ENCODE assay signal across 12 cellular contexts in the genomic region with DNA sequence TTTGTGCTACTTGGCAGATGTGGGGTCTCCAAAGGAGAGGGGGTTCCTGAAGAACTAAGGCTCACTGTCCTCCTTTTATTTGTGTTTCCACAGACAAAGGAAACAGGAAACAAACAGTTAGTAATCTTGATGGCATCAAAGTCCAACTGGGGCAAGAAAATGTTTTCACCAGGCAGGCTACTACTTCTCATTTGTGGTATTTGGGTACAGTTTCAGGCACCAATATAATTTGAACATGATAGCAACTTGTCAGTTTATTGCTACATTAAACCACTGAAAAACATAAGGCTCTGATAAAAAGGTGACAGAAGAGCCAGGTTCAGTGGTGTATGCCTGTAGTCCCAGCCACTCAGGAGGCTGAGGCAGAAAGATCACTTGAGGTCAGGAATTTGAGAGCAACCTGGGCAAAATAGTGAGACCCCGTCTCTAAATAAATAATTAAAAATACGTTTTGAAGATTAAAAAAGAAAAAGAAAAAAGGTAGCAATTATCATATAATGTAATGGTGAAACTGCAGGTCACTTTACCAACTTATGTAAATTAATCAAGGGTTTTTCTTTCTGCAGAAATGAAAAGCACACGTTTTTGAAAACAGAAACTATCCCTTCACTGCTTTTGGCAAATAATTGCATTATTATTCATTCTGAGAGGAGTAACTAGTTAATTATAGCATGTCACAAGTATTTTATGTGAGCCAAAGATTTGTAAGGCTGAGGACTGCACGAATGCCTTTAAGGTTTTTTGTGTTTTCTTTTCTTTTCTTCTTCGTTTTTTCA.
DNase-seq lines count a peak whose midpoint lies in the region; ATAC-seq and TF ChIP-seq lines count a peak whose summit lies in the region.
"Had no signal": no experiment of that assay in that cellular context is flagged by ENCODE, and none has a peak within 500 bp of the region (broad histone marks: within the 10 kb centered on the region; RNA-seq: fewer than 3 reads in every experiment).

No MANE protein-coding gene starts in this region.

- H3K4me2 ChIP-seq in neural cell (ENCODE audit: low read length) = peak overlapping the region; percentile 51

- no peaks in the 10 kb centered on the region for H3K79me2 ChIP-seq in neural cell (replicated peaks; ENCODE audit: insufficient read depth, low read length)

- H3K9me3 ChIP-seq in neural cell (ENCODE audit: low read length) = no peaks in the 10 kb centered on the region

- no peak overlapping the region for H3K9ac ChIP-seq in neural cell (ENCODE audit: low read length)

- no peak for DNase-seq in activated gamma-delta T cell treated with Interleukin-2 at 50 U/mL for 16 hours
- no peak for DNase-seq in NCI-H1436 (lab: John Stamatoyannopoulos, UW)
- no peak for DNase-seq in GDM1 (lab: John Stamatoyannopoulos, UW)
- no peak for DNase-seq in NCI-H524 treated with DMSO at 0.1 percent for 48 hours (lab: John Stamatoyannopoulos, UW)
- DNase-seq: Karpas-422, midbrain, NCI-H526 treated with DMSO at 0.1 percent for 48 hours, right cardiac atrium had no signal

- TF ChIP-seq CTCF in neural cell (IDR thresholded peaks at IDR 0.05; ENCODE audit: poor library complexity, severe bottlenecking) = no peak

- no peaks in the 10 kb centered on the region for H3K27me3 ChIP-seq in neural cell (ENCODE audit: insufficient read depth, low read depth, low read length)

- peak; percentile 71 for ATAC-seq in GM18907 (IDR thresholded peaks at IDR 0.05; ENCODE audit: unreplicated experiment)
- ATAC-seq in GM21619 (IDR thresholded peaks at IDR 0.05; ENCODE audit: unreplicated experiment) = peak; percentile 76
- ATAC-seq in HG03097 (IDR thresholded peaks at IDR 0.05; ENCODE audit: low FRiP score, unreplicated experiment) = peak; percentile 66
- ATAC-seq: right cardiac atrium had no signal

- H3K4me3 ChIP-seq in neural cell (ENCODE audit: low read length) = peak overlapping the region; percentile 45

- no peak for TF ChIP-seq RAD21 in neural cell (conservative IDR thresholded peaks at IDR 0.05)

- no peaks in the 10 kb centered on the region for H3K36me3 ChIP-seq in neural cell (ENCODE audit: insufficient read depth, low read length)

- no peaks in the 10 kb centered on the region for H4K20me1 ChIP-seq in neural cell (ENCODE audit: insufficient read depth)

- TF ChIP-seq EP300 in neural cell (conservative IDR thresholded peaks at IDR 0.05; ENCODE audit: poor library complexity, severe bottlenecking) = no peak

- H3K9me2 ChIP-seq in neural cell (ENCODE audit: insufficient read depth, low read length) = no peaks in the 10 kb centered on the region

- no peak overlapping the region for H2AFZ ChIP-seq in neural cell (ENCODE audit: low read depth, low read length)

- H3F3A ChIP-seq in neural cell (ENCODE audit: insufficient read depth, low read length, poor library complexity, severe bottlenecking) = no peaks in the 10 kb centered on the region

- H3K27ac ChIP-seq in neural cell (ENCODE audit: low read length) = peak overlapping the region; percentile 65

TF ChIP-seq in neural cell, 6 proteins besides CTCF, POLR2A, EP300 and RAD21:
- TF ChIP-seq REST (IDR thresholded peaks at IDR 0.05; ENCODE audit: borderline replicate concordance) = no peak
- TF ChIP-seq TAF1 (IDR thresholded peaks at IDR 0.05; ENCODE audit: low read depth) = no peak
- TF ChIP-seq SMC3 (conservative IDR thresholded peaks at IDR 0.05; ENCODE audit: poor library complexity) = no peak
- no peak for TF ChIP-seq MXI1 (conservative IDR thresholded peaks at IDR 0.05; ENCODE audit: poor library complexity, severe bottlenecking)
- TF ChIP-seq POLR2AphosphoS5 (IDR thresholded peaks at IDR 0.05) = no peak
- no peak for TF ChIP-seq EZH2 (IDR thresholded peaks at IDR 0.05; ENCODE audit: borderline replicate concordance, insufficient read depth, low read length, poor library complexity, severe bottlenecking)
